In the genomic region with DNA sequence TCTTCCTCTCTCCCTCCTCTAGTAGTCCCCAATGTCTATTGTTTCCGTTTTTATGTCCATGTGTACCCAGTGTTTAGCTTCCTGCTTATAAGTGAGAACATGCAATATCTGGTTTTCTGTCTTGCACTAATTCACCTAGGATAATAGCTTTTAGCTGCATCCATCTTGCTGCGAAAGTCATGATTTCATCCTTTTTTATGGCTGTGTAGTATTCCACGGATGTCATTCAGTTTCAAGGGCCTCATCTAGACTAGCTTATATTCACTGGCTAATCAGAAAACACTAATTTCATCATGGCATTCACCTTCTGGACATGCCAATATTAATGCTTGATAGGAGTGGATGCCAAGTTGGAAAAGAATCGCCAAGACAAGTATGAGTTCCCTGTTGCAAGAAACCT, we compare ENCODE assay signal across 3 cellular contexts.
TF ChIP-seq lines count a peak whose summit lies in the region.

No MANE protein-coding gene starts in this region.

TF ChIP-seq in HEK293, 187 proteins besides CTCF, POLR2A, EP300 and RAD21:
- TF ChIP-seq ZNF146 (tag by site-specific recombination; IDR thresholded peaks at IDR 0.05): peak; percentile 39; the same call in 1 of the 2 replicates
- TF ChIP-seq, protein P1, sequence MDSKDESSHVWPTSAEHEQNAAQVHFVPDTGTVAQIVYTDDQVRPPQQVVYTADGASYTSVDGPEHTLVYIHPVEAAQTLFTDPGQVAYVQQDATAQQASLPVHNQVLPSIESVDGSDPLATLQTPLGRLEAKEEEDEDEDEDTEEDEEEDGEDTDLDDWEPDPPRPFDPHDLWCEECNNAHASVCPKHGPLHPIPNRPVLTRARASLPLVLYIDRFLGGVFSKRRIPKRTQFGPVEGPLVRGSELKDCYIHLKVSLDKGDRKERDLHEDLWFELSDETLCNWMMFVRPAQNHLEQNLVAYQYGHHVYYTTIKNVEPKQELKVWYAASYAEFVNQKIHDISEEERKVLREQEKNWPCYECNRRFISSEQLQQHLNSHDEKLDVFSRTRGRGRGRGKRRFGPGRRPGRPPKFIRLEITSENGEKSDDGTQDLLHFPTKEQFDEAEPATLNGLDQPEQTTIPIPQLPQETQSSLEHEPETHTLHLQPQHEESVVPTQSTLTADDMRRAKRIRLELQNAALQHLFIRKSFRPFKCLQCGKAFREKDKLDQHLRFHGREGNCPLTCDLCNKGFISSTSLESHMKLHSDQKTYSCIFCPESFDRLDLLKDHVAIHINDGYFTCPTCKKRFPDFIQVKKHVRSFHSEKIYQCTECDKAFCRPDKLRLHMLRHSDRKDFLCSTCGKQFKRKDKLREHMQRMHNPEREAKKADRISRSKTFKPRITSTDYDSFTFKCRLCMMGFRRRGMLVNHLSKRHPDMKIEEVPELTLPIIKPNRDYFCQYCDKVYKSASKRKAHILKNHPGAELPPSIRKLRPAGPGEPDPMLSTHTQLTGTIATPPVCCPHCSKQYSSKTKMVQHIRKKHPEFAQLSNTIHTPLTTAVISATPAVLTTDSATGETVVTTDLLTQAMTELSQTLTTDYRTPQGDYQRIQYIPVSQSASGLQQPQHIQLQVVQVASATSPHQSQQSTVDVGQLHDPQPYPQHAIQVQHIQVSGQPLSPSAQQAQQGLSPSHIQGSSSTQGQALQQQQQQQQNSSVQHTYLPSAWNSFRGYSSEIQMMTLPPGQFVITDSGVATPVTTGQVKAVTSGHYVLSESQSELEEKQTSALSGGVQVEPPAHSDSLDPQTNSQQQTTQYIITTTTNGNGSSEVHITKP (tag by site-specific recombination; IDR thresholded peaks at IDR 0.05): no peak

TF ChIP-seq in K562, 482 proteins besides CTCF, POLR2A, EP300 and RAD21:
- TF ChIP-seq ARHGAP35 (IDR thresholded peaks at IDR 0.05; ENCODE audit: partially characterized antibody) (no peak), ZNF146 (CRISPR knock-in tag; IDR thresholded peaks at IDR 0.05; ENCODE audit: unreplicated experiment) (peak; percentile 81), RBM25 (IDR thresholded peaks at IDR 0.05; ENCODE audit: low read depth, low read length, severe bottlenecking) (peak; percentile 66), RHOXF2B (CRISPR knock-in tag; conservative IDR thresholded peaks at IDR 0.05) (no peak)
- TF ChIP-seq, protein P2, sequence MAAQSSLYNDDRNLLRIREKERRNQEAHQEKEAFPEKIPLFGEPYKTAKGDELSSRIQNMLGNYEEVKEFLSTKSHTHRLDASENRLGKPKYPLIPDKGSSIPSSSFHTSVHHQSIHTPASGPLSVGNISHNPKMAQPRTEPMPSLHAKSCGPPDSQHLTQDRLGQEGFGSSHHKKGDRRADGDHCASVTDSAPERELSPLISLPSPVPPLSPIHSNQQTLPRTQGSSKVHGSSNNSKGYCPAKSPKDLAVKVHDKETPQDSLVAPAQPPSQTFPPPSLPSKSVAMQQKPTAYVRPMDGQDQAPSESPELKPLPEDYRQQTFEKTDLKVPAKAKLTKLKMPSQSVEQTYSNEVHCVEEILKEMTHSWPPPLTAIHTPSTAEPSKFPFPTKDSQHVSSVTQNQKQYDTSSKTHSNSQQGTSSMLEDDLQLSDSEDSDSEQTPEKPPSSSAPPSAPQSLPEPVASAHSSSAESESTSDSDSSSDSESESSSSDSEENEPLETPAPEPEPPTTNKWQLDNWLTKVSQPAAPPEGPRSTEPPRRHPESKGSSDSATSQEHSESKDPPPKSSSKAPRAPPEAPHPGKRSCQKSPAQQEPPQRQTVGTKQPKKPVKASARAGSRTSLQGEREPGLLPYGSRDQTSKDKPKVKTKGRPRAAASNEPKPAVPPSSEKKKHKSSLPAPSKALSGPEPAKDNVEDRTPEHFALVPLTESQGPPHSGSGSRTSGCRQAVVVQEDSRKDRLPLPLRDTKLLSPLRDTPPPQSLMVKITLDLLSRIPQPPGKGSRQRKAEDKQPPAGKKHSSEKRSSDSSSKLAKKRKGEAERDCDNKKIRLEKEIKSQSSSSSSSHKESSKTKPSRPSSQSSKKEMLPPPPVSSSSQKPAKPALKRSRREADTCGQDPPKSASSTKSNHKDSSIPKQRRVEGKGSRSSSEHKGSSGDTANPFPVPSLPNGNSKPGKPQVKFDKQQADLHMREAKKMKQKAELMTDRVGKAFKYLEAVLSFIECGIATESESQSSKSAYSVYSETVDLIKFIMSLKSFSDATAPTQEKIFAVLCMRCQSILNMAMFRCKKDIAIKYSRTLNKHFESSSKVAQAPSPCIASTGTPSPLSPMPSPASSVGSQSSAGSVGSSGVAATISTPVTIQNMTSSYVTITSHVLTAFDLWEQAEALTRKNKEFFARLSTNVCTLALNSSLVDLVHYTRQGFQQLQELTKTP (IDR thresholded peaks at IDR 0.05; ENCODE audit: low read depth in 1 of 2, partially characterized antibody in 2 of 2): no peak

TF ChIP-seq in H1, 55 proteins besides CTCF, POLR2A, EP300 and RAD21:
- TF ChIP-seq TEAD4 (IDR thresholded peaks at IDR 0.05; ENCODE audit: low read depth, low read length): no peak
- no peak for TF ChIP-seq MAFK (IDR thresholded peaks at IDR 0.05; ENCODE audit: low read depth, low read length)
- peak; percentile 83 for TF ChIP-seq KDM1A (IDR thresholded peaks at IDR 0.05; ENCODE audit: borderline replicate concordance, low read length)
- no peak for TF ChIP-seq BACH1 (IDR thresholded peaks at IDR 0.05; ENCODE audit: low read length)
